In the genomic region with DNA sequence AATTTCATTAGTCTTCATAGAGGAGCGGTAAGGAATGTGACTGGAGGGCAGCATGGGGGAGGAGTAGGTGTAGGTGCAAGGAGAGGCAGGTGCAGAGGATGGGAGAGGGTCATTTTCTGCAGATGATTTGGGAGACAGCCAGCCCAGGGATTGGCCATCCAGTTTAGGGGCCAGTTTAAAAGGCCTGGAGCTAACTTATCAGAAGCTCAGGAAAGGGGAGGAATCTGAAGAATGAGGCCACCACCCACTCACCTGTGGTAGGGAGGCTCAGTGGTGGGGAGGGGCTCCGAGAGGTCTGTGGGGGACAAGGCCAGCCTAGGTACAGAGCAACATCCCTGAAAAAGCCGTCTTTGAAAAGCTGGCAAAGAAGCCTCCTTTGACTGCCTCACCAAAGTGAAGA, we compare ENCODE assay signal across 20 cellular contexts.
"Had no signal": no experiment of that assay in that cellular context is flagged by ENCODE, and none has a peak within 500 bp of the region (broad histone marks: within the 10 kb centered on the region; RNA-seq: fewer than 3 reads in every experiment).

No MANE protein-coding gene starts in this region.

- H3K9me3 Mint-ChIP-seq: activated B cell treated with CpG ODN at 0.5 μM for 24 hours; activated CD4-positive, alpha-beta memory T cell treated with anti-CD3 and anti-CD28 coated beads for 36 hours; activated CD4-positive, alpha-beta T cell treated with anti-CD3 and anti-CD28 coated beads, Interleukin-2, amount 10 ng/mL, durations not matched to agents 24 days and 14 days; activated naive CD4-positive, alpha-beta T cell treated with anti-CD3 and anti-CD28 coated beads, Interleukin-2, amount 10 ng/mL, durations not matched to agents 7 days and 5 days; activated naive CD8-positive, alpha-beta T cell treated with anti-CD3 and anti-CD28 coated beads for 36 hours; activated T-cell treated with anti-CD3 and anti-CD28 coated beads, Interleukin-2, amount 50 U/mL, for 72 hours; activated T-helper 2 cell treated with anti-CD3 and anti-CD28 coated beads, Interferon-gamma antibody, Interleukin-2, Interleukin-4, amounts not matched to agents 10 μg/mL and 5 μg/mL and 100 μg/mL, durations not matched to agents 14 hours and 24 hours and 36 hours; T-helper 1 cell treated with Interleukin-12 subunit alpha and Interleukin-12 subunit beta and Interleukin-4 antibody, amounts not matched to agents 30 μg/mL and 1 μg/mL, for 36 hours had no signal

- H3K36me3 Mint-ChIP-seq: activated CD4-positive, alpha-beta memory T cell treated with anti-CD3 and anti-CD28 coated beads for 36 hours; activated naive CD4-positive, alpha-beta T cell treated with anti-CD3 and anti-CD28 coated beads, Interleukin-2, amount 10 ng/mL, durations not matched to agents 7 days and 5 days; activated naive CD8-positive, alpha-beta T cell treated with anti-CD3 and anti-CD28 coated beads for 36 hours; IgD-negative memory B cell had no signal

- DNase-seq: activated B cell treated with CpG ODN at 0.5 μM for 24 hours; activated CD4-positive, alpha-beta memory T cell treated with anti-CD3 and anti-CD28 coated beads for 36 hours; activated CD4-positive, alpha-beta T cell treated with anti-CD3 and anti-CD28 coated beads for 1 hour; activated CD4-positive, alpha-beta T cell treated with anti-CD3 and anti-CD28 coated beads, Interleukin-2, amount 10 ng/mL, durations not matched to agents 24 days and 14 days; activated gamma-delta T cell treated with Interleukin-2 at 50 U/mL for 16 hours; activated naive CD4-positive, alpha-beta T cell treated with anti-CD3 and anti-CD28 coated beads, Interleukin-2, amount 10 ng/mL, durations not matched to agents 7 days and 5 days; activated naive CD8-positive, alpha-beta T cell treated with anti-CD3 and anti-CD28 coated beads for 36 hours; activated T-cell treated with anti-CD3 and anti-CD28 coated beads, Interleukin-2, amount 50 U/mL, for 72 hours; KG1; NCI-H1092; NCI-H1436; NCI-H1694 treated with DMSO at 0.1 percent for 48 hours; NCI-H2029 treated with DMSO at 0.1 percent for 48 hours; NCI-H446; NCI-H524; PC-3; SHP77 treated with DMSO at 0.1 percent for 48 hours had no signal

- H3K27me3 Mint-ChIP-seq: activated CD4-positive, alpha-beta memory T cell treated with anti-CD3 and anti-CD28 coated beads for 36 hours; activated CD4-positive, alpha-beta T cell treated with anti-CD3 and anti-CD28 coated beads, Interleukin-2, amount 10 ng/mL, durations not matched to agents 24 days and 14 days had no signal

- H3K27ac Mint-ChIP-seq: activated B cell treated with CpG ODN at 0.5 μM for 24 hours; activated CD4-positive, alpha-beta memory T cell treated with anti-CD3 and anti-CD28 coated beads for 36 hours; activated CD4-positive, alpha-beta T cell treated with anti-CD3 and anti-CD28 coated beads, Interleukin-2, amount 10 ng/mL, durations not matched to agents 24 days and 14 days; activated naive CD4-positive, alpha-beta T cell treated with anti-CD3 and anti-CD28 coated beads, Interleukin-2, amount 10 ng/mL, durations not matched to agents 7 days and 5 days; activated naive CD8-positive, alpha-beta T cell treated with anti-CD3 and anti-CD28 coated beads for 36 hours; activated T-cell treated with anti-CD3 and anti-CD28 coated beads, Interleukin-2, amount 50 U/mL, for 72 hours; activated T-helper 2 cell treated with anti-CD3 and anti-CD28 coated beads, Interferon-gamma antibody, Interleukin-2, Interleukin-4, amounts not matched to agents 10 μg/mL and 5 μg/mL and 100 μg/mL, durations not matched to agents 14 hours and 24 hours and 36 hours; IgD-negative memory B cell; T-helper 1 cell treated with Interleukin-12 subunit alpha and Interleukin-12 subunit beta and Interleukin-4 antibody, amounts not matched to agents 30 μg/mL and 1 μg/mL, for 36 hours had no signal

- ATAC-seq: activated T-cell treated with anti-CD3 and anti-CD28 coated beads, Interleukin-2, amount 50 U/mL, for 72 hours; PC-3 had no signal

- H3K4me1 Mint-ChIP-seq: activated B cell treated with CpG ODN at 0.5 μM for 24 hours; activated CD4-positive, alpha-beta T cell treated with anti-CD3 and anti-CD28 coated beads, Interleukin-2, amount 10 ng/mL, durations not matched to agents 24 days and 14 days; activated naive CD4-positive, alpha-beta T cell treated with anti-CD3 and anti-CD28 coated beads, Interleukin-2, amount 10 ng/mL, durations not matched to agents 7 days and 5 days; activated naive CD8-positive, alpha-beta T cell treated with anti-CD3 and anti-CD28 coated beads for 36 hours; IgD-negative memory B cell had no signal

- H3K4me3 Mint-ChIP-seq: activated B cell treated with CpG ODN at 0.5 μM for 24 hours; activated CD4-positive, alpha-beta memory T cell treated with anti-CD3 and anti-CD28 coated beads for 36 hours; activated CD4-positive, alpha-beta T cell treated with anti-CD3 and anti-CD28 coated beads, Interleukin-2, amount 10 ng/mL, durations not matched to agents 24 days and 14 days; activated naive CD4-positive, alpha-beta T cell treated with anti-CD3 and anti-CD28 coated beads, Interleukin-2, amount 10 ng/mL, durations not matched to agents 7 days and 5 days; activated naive CD8-positive, alpha-beta T cell treated with anti-CD3 and anti-CD28 coated beads for 36 hours; activated T-cell treated with anti-CD3 and anti-CD28 coated beads, Interleukin-2, amount 50 U/mL, for 72 hours; IgD-negative memory B cell; T-helper 1 cell treated with Interleukin-12 subunit alpha and Interleukin-12 subunit beta and Interleukin-4 antibody, amounts not matched to agents 30 μg/mL and 1 μg/mL, for 36 hours had no signal
